ENCODE assay signal across 13 cellular contexts in genomic region chrX:110276778-110277177, GRCh38. TPM values are rescaled to one million over a fixed set of nuclear protein-coding genes. Genes with fewer than 3 reads are reported as not detected.
DNase-seq lines count a peak whose midpoint lies in the region; ATAC-seq, FAIRE-seq and TF ChIP-seq lines count a peak whose summit lies in the region.
"Had no signal": no experiment of that assay in that cellular context is flagged by ENCODE, and none has a peak within 500 bp of the region (broad histone marks: within the 10 kb centered on the region; RNA-seq: fewer than 3 reads in every experiment).

No MANE protein-coding gene starts in this region.

- H3K27me3 ChIP-seq in brain microvascular endothelial cell (replicated peaks), result no peaks in the 10 kb centered on the region
- H3K27me3 ChIP-seq: Peyer's patch, vagina had no signal

- in situ Hi-C loops in brain microvascular endothelial cell (cut with HindIII; ENCODE audit: low pct_ligation_motif_present, low sequenced_read_pairs), result no loop called here

- H3K36me3 ChIP-seq in brain microvascular endothelial cell (replicated peaks), result no peaks in the 10 kb centered on the region
- H3K36me3 ChIP-seq: Peyer's patch, vagina had no signal

- peak; percentile 90 for ATAC-seq in GM18511 (IDR thresholded peaks at IDR 0.05; ENCODE audit: unreplicated experiment)
- peak; percentile 94 for ATAC-seq in GM21423 (IDR thresholded peaks at IDR 0.05; ENCODE audit: unreplicated experiment)
- ATAC-seq in HG03066 (IDR thresholded peaks at IDR 0.05; ENCODE audit: low read depth, unreplicated experiment), result peak; percentile 95
- no peak for ATAC-seq in left cardiac atrium
- ATAC-seq: CD8-positive, alpha-beta T cell had no signal

- DNase-seq in RCC 7860 (ENCODE audit: low spot score) (peak; percentile 65), brain microvascular endothelial cell (no peak), left cardiac atrium (no peak), EL (no peak)
- DNase-seq in activated naive CD4-positive, alpha-beta T cell treated with Interleukin-2 at 50 U/mL for 16 hours, result no peak
- DNase-seq: CD8-positive, alpha-beta T cell; GM23248; NCI-H1092; Peyer's patch had no signal

- no peak overlapping the region for H3K4me3 ChIP-seq in brain microvascular endothelial cell (ENCODE audit: low read depth, low read length)
- H3K4me3 ChIP-seq: GM23248, Peyer's patch, vagina had no signal

- peak; percentile 97 for FAIRE-seq in RCC 7860 (lab: Jason Lieb, UNC)

- H3K27ac ChIP-seq in brain microvascular endothelial cell, result no peak overlapping the region
- H3K27ac ChIP-seq: GM23248, Peyer's patch, vagina had no signal

- no peak for TF ChIP-seq CTCF in brain microvascular endothelial cell (IDR thresholded peaks at IDR 0.05; ENCODE audit: low read depth, low read length, missing control alignments)

- intact Hi-C loops in left cardiac atrium (cut with DNase I), result no loop called here

RNA-seq across cellular contexts. Expression of gene AMMECR1, which starts 41.1 kb away (rescaled TPM):
- total RNA-seq in left cardiac atrium, result 1 to 10 TPM; 2.4 to 2.5 TPM

Comparison
In these comparisons a context has a peak if more than half of its experiments do, and no peak if none do; other contexts are left out.
1. ATAC-seq: peak in GM18511 (single experiment), GM21423 (single experiment) and HG03066 (single experiment); none in left cardiac atrium (0 of 2).